ENCODE assay signal across 13 cellular contexts in genomic region chr7:8114175-8114574, GRCh38.
A peak's percentile ranks its signal among the peaks of the same experiment; 100 is the strongest.
DNase-seq lines count a peak whose midpoint lies in the region; ATAC-seq and TF ChIP-seq lines count a peak whose summit lies in the region.
"Had no signal": no experiment of that assay in that cellular context is flagged by ENCODE, and none has a peak within 500 bp of the region (broad histone marks: within the 10 kb centered on the region; RNA-seq: fewer than 3 reads in every experiment).

No MANE protein-coding gene starts in this region.

- H3K36me3 Mint-ChIP-seq in activated T-cell treated with anti-CD3 and anti-CD28 coated beads, Interleukin-2, amount 50 U/mL, for 72 hours (ENCODE audit: insufficient read depth in 2 of 2): peaks cover 3 to 5% of the 10 kb centered on the region in 2 donors
- H3K36me3 Mint-ChIP-seq in T-cell: peaks cover 4% of the 10 kb centered on the region
- peaks cover 6% of the 10 kb centered on the region for H3K36me3 Mint-ChIP-seq in stimulated activated effector memory CD8-positive, alpha-beta T cell treated with anti-CD3 and anti-CD28 coated beads, Interleukin-12 subunit alpha, Interleukin-12 subunit beta, amount 100 ng/mL, for 72 hours

- H3K27ac Mint-ChIP-seq in activated T-cell treated with anti-CD3 and anti-CD28 coated beads, Interleukin-2, amount 50 U/mL, for 72 hours: no peak overlapping the region
- H3K27ac Mint-ChIP-seq in T-cell: peak overlapping the region; percentile 77 to 86
- H3K27ac Mint-ChIP-seq in stimulated activated effector memory CD8-positive, alpha-beta T cell treated with anti-CD3 and anti-CD28 coated beads, Interleukin-12 subunit alpha, Interleukin-12 subunit beta, amount 100 ng/mL, for 72 hours: peak overlapping the region; percentile 75

- H3K4me1 Mint-ChIP-seq in activated T-cell treated with anti-CD3 and anti-CD28 coated beads, Interleukin-2, amount 50 U/mL, for 72 hours (ENCODE audit: low read depth): peaks cover 50% of the 10 kb centered on the region
- peaks cover 55 to 60% (median 56%) of the 10 kb centered on the region in 3 donors for H3K4me1 Mint-ChIP-seq in T-cell
- peaks cover 58% of the 10 kb centered on the region for H3K4me1 Mint-ChIP-seq in stimulated activated effector memory CD8-positive, alpha-beta T cell treated with anti-CD3 and anti-CD28 coated beads, Interleukin-12 subunit alpha, Interleukin-12 subunit beta, amount 100 ng/mL, for 72 hours

- CTCF ChIA-PET in T-cell (lab: Charles Lee): no interaction called here

- POLR2A ChIA-PET in T-cell (lab: Charles Lee): no interaction called here

- TF ChIP-seq POLR2A in esophagus muscularis mucosa (IDR thresholded peaks at IDR 0.05; ENCODE audit: low read depth): no peak

- no peaks in the 10 kb centered on the region for H3K27me3 ChIP-seq in esophagus muscularis mucosa

- peaks cover 3% of the 10 kb centered on the region in 2 donors for H3K9me3 Mint-ChIP-seq in activated T-cell treated with anti-CD3 and anti-CD28 coated beads, Interleukin-2, amount 50 U/mL, for 72 hours
- H3K9me3 Mint-ChIP-seq in T-cell: peaks cover 0 to 3% (median 0%) of the 10 kb centered on the region in 3 donors
- H3K9me3 Mint-ChIP-seq in stimulated activated effector memory CD8-positive, alpha-beta T cell treated with anti-CD3 and anti-CD28 coated beads, Interleukin-12 subunit alpha, Interleukin-12 subunit beta, amount 100 ng/mL, for 72 hours: peaks cover 2% of the 10 kb centered on the region

- 91% methylated on average over 4 of the region's 4 CpGs for WGBS in esophagus muscularis mucosa

- peak; percentile 37 to 63 for ATAC-seq in activated T-cell treated with anti-CD3 and anti-CD28 coated beads, Interleukin-2, amount 50 U/mL, for 72 hours (replicated peaks in 1 of 2)
- peak; percentile 46 for ATAC-seq in HG02588 (IDR thresholded peaks at IDR 0.05; ENCODE audit: unreplicated experiment)
- ATAC-seq in T-cell (replicated peaks in 1 of 4): peak in 2 of 4 experiments; percentile 38 to 48
- peak; percentile 75 for ATAC-seq in stimulated activated effector memory CD8-positive, alpha-beta T cell treated with anti-CD3 and anti-CD28 coated beads, Interleukin-12 subunit alpha, Interleukin-12 subunit beta, amount 100 ng/mL, for 72 hours

- peak overlapping the region; percentile 25 to 42 for H3K4me3 Mint-ChIP-seq in activated T-cell treated with anti-CD3 and anti-CD28 coated beads, Interleukin-2, amount 50 U/mL, for 72 hours
- peak overlapping the region in 1 of 3 donors; percentile 40 for H3K4me3 Mint-ChIP-seq in T-cell
- H3K4me3 Mint-ChIP-seq in stimulated activated effector memory CD8-positive, alpha-beta T cell treated with anti-CD3 and anti-CD28 coated beads, Interleukin-12 subunit alpha, Interleukin-12 subunit beta, amount 100 ng/mL, for 72 hours: peak overlapping the region; percentile 7

- no peak for TF ChIP-seq CTCF in esophagus muscularis mucosa (IDR thresholded peaks at IDR 0.05)

- intact Hi-C loops in esophagus muscularis mucosa (cut with DNase I): no loop called here

- H3K4me3 ChIP-seq in esophagus muscularis mucosa: no peak overlapping the region
- H3K4me3 ChIP-seq: prostate gland had no signal

- no peaks in the 10 kb centered on the region for H3K4me1 ChIP-seq in esophagus muscularis mucosa
- H3K4me1 ChIP-seq: prostate gland had no signal

- no peaks in the 10 kb centered on the region for H3K9me3 ChIP-seq in esophagus muscularis mucosa
- H3K9me3 ChIP-seq: prostate gland had no signal

- H3K27me3 Mint-ChIP-seq in activated T-cell treated with anti-CD3 and anti-CD28 coated beads, Interleukin-2, amount 50 U/mL, for 72 hours (ENCODE audit: low read depth): no peaks in the 10 kb centered on the region
- no peaks in the 10 kb centered on the region for H3K27me3 Mint-ChIP-seq in T-cell

- H3K27ac ChIP-seq in esophagus muscularis mucosa (replicated peaks in 1 of 4): no peak overlapping the region
- H3K27ac ChIP-seq: prostate gland had no signal

- no peak for TF ChIP-seq EP300 in esophagus muscularis mucosa (IDR thresholded peaks at IDR 0.05)

- peaks cover 0 to 19% (median 0%) of the 10 kb centered on the region in 4 donors for H3K36me3 ChIP-seq in esophagus muscularis mucosa
- H3K36me3 ChIP-seq: prostate gland had no signal

- peak in 1 of 2 donors; percentile 17 for DNase-seq in activated T-cell treated with anti-CD3 and anti-CD28 coated beads, Interleukin-2, amount 50 U/mL, for 72 hours
- no peak for DNase-seq in activated T-cell treated with anti-CD3 and anti-CD28 coated beads for 4 hours
- no peak for DNase-seq in T-cell
- no peak for DNase-seq in stimulated activated effector memory CD8-positive, alpha-beta T cell treated with anti-CD3 and anti-CD28 coated beads, Interleukin-12 subunit alpha, Interleukin-12 subunit beta, amount 100 ng/mL, for 72 hours (ENCODE audit: low spot score in 2 of 2)
- DNase-seq in effector CD4-positive, alpha-beta T cell: no peak
- no peak for DNase-seq in esophagus muscularis mucosa (ENCODE audit: extremely low spot score)
- no peak for DNase-seq in NCI-H1417 treated with DMSO at 0.1 percent for 48 hours (lab: John Stamatoyannopoulos, UW)
- DNase-seq: aorta; mesendoderm; NCI-H1436; stimulated activated CD4-positive, alpha-beta T cell treated with anti-CD3 and anti-CD28 coated beads, Interleukin-4, amount 100 ng/mL, for 4 hours had no signal
